Comparison of ENCODE assay signal across 25 cellular contexts in genomic region chrX:150203249-150203647, GRCh38.
DNase-seq lines count a peak whose midpoint lies in the region; ATAC-seq, FAIRE-seq and TF ChIP-seq lines count a peak whose summit lies in the region.
"Had no signal": no experiment of that assay in that cellular context is flagged by ENCODE, and none has a peak within 500 bp of the region (broad histone marks: within the 10 kb centered on the region; RNA-seq: fewer than 3 reads in every experiment).

No MANE protein-coding gene starts in this region.

- H3K4me1 ChIP-seq in ACC112 (ENCODE audit: control insufficient read depth, insufficient read depth, low read length, unreplicated experiment), result peaks cover 52% of the 10 kb centered on the region
- peaks cover 12% of the 10 kb centered on the region for H3K4me1 ChIP-seq in GM12878 (ENCODE audit: control insufficient read depth, insufficient read depth, low read length)
- H3K4me1 ChIP-seq in lower lobe of right lung, result no peaks in the 10 kb centered on the region
- H3K4me1 ChIP-seq: prostate gland had no signal

- POLR2A ChIA-PET in GM12878 (lab: Charles Lee), result no interaction called here

- TF ChIP-seq EP300 in GM12878 (IDR thresholded peaks at IDR 0.05; ENCODE audit: borderline replicate concordance in 1 of 2, control insufficient read depth in 1 of 2, low read depth in 2 of 2, low read length in 2 of 2), result peak in 1 of 2 experiments; percentile 47; a peak in 1 of 4 replicates

- H3K36me3 ChIP-seq in ACC112 (ENCODE audit: insufficient read depth, low read length) (no peaks in the 10 kb centered on the region), GM12878 (ENCODE audit: control insufficient read depth in 2 of 2, insufficient read depth in 2 of 2, low read length in 1 of 2) (no peaks in the 10 kb centered on the region), lower lobe of right lung (no peaks in the 10 kb centered on the region)
- H3K36me3 ChIP-seq: prostate gland, tibial nerve had no signal

- H3K4me3 ChIP-seq in ACC112 (ENCODE audit: low read depth, low read length), result no peak overlapping the region
- H3K4me3 ChIP-seq in GM12878, result no peak overlapping the region
- no peak overlapping the region for H3K4me3 ChIP-seq in lower lobe of right lung
- H3K4me3 ChIP-seq: prostate gland, tibial nerve had no signal

- H3K9me3 ChIP-seq in GM12878 (replicated peaks; ENCODE audit: control insufficient read depth, insufficient read depth, low read length) (no peaks in the 10 kb centered on the region), lower lobe of right lung (no peaks in the 10 kb centered on the region)
- H3K9me3 ChIP-seq: prostate gland, SK-N-SH, tibial nerve had no signal

- H3K9me3 Mint-ChIP-seq in HFFc6, result no peaks in the 10 kb centered on the region
- H3K9me3 Mint-ChIP-seq: activated naive CD4-positive, alpha-beta T cell treated with anti-CD3 and anti-CD28 coated beads, Interleukin-2, amount 50 U/mL, for 72 hours; central memory CD8-positive, alpha-beta T cell had no signal

- H3K36me3 Mint-ChIP-seq in HFFc6 (ENCODE audit: low read depth), result no peaks in the 10 kb centered on the region
- H3K36me3 Mint-ChIP-seq: activated naive CD4-positive, alpha-beta T cell treated with anti-CD3 and anti-CD28 coated beads, Interleukin-2, amount 50 U/mL, for 72 hours; immature natural killer cell; naive B cell had no signal

- no peak for TF ChIP-seq RAD21 in GM12878 (IDR thresholded peaks at IDR 0.05; ENCODE audit: insufficient read depth, low read depth, low read length)

- RAD21 ChIA-PET in GM12878 (lab: Charles Lee; ENCODE audit: unreplicated experiment), result interaction anchor here (1.4 kb wide), 1 partner anchor 10 kb away, joined by 4 read pairs; no protein-coding TSS in a partner anchor

- intact Hi-C loops in GM12878 (cut with micrococcal nuclease; ENCODE audit: unreplicated experiment), result loop anchor here (10.0 kb wide), 1 partner anchor 238 kb away; no protein-coding TSS in a partner anchor
- intact Hi-C loops in lower lobe of right lung (cut with DNase I), result no loop called here

- no peak for TF ChIP-seq POLR2A in GM12878 (IDR thresholded peaks at IDR 0.05; ENCODE audit: low read depth, low read length)

- FAIRE-seq in GM12878 (lab: Jason Lieb, UNC), result no peak
- FAIRE-seq: endometrium had no signal

- SMC1A ChIA-PET in GM12878 (lab: Charles Lee; ENCODE audit: uncharacterized antibody, unreplicated experiment), result no interaction called here

- CTCF ChIA-PET in GM12878 (lab: Yijun Ruan, JAX), result no interaction called here

- no peak overlapping the region for H3K4me3 Mint-ChIP-seq in HFFc6
- H3K4me3 Mint-ChIP-seq: central memory CD8-positive, alpha-beta T cell; immature natural killer cell; naive B cell had no signal

- BruUV-seq in GM12878 (replicated peaks; lab: Mats Ljungman, UMichigan), result no TSS peak

- H4K20me1 ChIP-seq in GM12878 (ENCODE audit: control insufficient read depth, insufficient read depth), result no peaks in the 10 kb centered on the region

- H3K4me1 Mint-ChIP-seq in HFFc6 (ENCODE audit: low read depth), result peaks cover 49% of the 10 kb centered on the region
- H3K4me1 Mint-ChIP-seq: central memory CD8-positive, alpha-beta T cell; immature natural killer cell had no signal

- H3K79me2 ChIP-seq in ACC112 (ENCODE audit: control insufficient read depth, insufficient read depth, low read length, unreplicated experiment), result no peaks in the 10 kb centered on the region
- no peaks in the 10 kb centered on the region for H3K79me2 ChIP-seq in GM12878 (ENCODE audit: control insufficient read depth, insufficient read depth, low read length)

- in situ Hi-C loops in GM12878 (cut with MboI) (no loop called here), GM13976 (cut with MboI; ENCODE audit: low sequenced_read_pairs, unreplicated experiment) (no loop called here)

- peak overlapping the region; percentile 73 for H3K27ac Mint-ChIP-seq in HFFc6
- H3K27ac Mint-ChIP-seq: activated naive CD4-positive, alpha-beta T cell treated with anti-CD3 and anti-CD28 coated beads, Interleukin-2, amount 50 U/mL, for 72 hours; immature natural killer cell; naive B cell had no signal

- no peaks in the 10 kb centered on the region for H3K27me3 ChIP-seq in ACC112 (ENCODE audit: insufficient read depth, low read length)
- no peaks in the 10 kb centered on the region for H3K27me3 ChIP-seq in GM12878 (replicated peaks in 1 of 2; ENCODE audit: control insufficient read depth in 2 of 2, insufficient read depth in 2 of 2, low read length in 1 of 2)
- no peaks in the 10 kb centered on the region for H3K27me3 ChIP-seq in lower lobe of right lung (ENCODE audit: low read depth)
- H3K27me3 ChIP-seq: tibial nerve had no signal

- peaks cover 2% of the 10 kb centered on the region; the same call in 1 of the 2 replicates for H3K27me3 Mint-ChIP-seq in HFFc6 (ENCODE audit: insufficient read depth)
- H3K27me3 Mint-ChIP-seq: central memory CD8-positive, alpha-beta T cell; naive B cell had no signal

- peak; percentile 61 for ATAC-seq in GM12878
- no peak for ATAC-seq in lower lobe of right lung
- ATAC-seq: activated naive CD4-positive, alpha-beta T cell treated with anti-CD3 and anti-CD28 coated beads, Interleukin-2, amount 50 U/mL, for 72 hours had no signal

- H2AFZ ChIP-seq in ACC112 (ENCODE audit: low read length, unreplicated experiment), result no peak overlapping the region
- H2AFZ ChIP-seq in GM12878 (ENCODE audit: control insufficient read depth, low read depth, low read length), result no peak overlapping the region

- H3K9ac ChIP-seq in GM12878 (ENCODE audit: control insufficient read depth, insufficient read depth, low read length), result no peak overlapping the region
- H3K9ac ChIP-seq: SK-N-SH had no signal

- 29% methylated on average over 2 of the region's 2 CpGs for WGBS in GM12878 (ENCODE audit: insufficient coverage, insufficient replicate concordance, low lambda C conversion rate, missing lambda C conversion rate)

- no peak overlapping the region for H3K4me2 ChIP-seq in GM12878 (ENCODE audit: control insufficient read depth, insufficient read depth)
- H3K4me2 ChIP-seq: SK-N-SH had no signal

- H3K27ac ChIP-seq in ACC112 (ENCODE audit: low read depth, low read length), result peak overlapping the region; percentile 87
- no peak overlapping the region for H3K27ac ChIP-seq in GM12878 (ENCODE audit: control insufficient read depth, insufficient read depth)
- peak overlapping the region; percentile 31 for H3K27ac ChIP-seq in lower lobe of right lung
- H3K27ac ChIP-seq: prostate gland, VCaP had no signal

- DNase-seq in HFFc6, result no peak
- peak; percentile 19 for DNase-seq in GM12878 (ENCODE audit: low read depth, low spot score)
- no peak for DNase-seq in lower lobe of right lung
- no peak for DNase-seq in T-helper 1 cell
- DNase-seq in Kasumi-1 (lab: John Stamatoyannopoulos, UW), result no peak
- no peak for DNase-seq in GM13976 (ENCODE audit: low spot score)
- DNase-seq in kidney tubule cell (ENCODE audit: low spot score), result no peak
- DNase-seq: activated CD4-positive, alpha-beta T cell treated with anti-CD3 and anti-CD28 coated beads for 4 hours; activated T-cell treated with anti-CD3 and anti-CD28 coated beads for 4 hours; aorta; COR-L47; DMS53; immature natural killer cell; naive B cell; NCI-H1105 treated with DMSO at 0.1 percent for 48 hours; NCI-H2081; NCI-H774; SK-N-SH had no signal

- TF ChIP-seq CTCF in HFFc6 (IDR thresholded peaks at IDR 0.05), result no peak
- no peak for TF ChIP-seq CTCF in GM12878 (IDR thresholded peaks at IDR 0.05 in 2 of 3, conservative IDR thresholded peaks at IDR 0.05 in 1 of 3; ENCODE audit: control insufficient read depth in 2 of 3, extremely low read depth in 1 of 3, insufficient read depth in 1 of 3, low read depth in 3 of 3, low read length in 3 of 3)
- no peak for TF ChIP-seq CTCF in lower lobe of right lung (IDR thresholded peaks at IDR 0.05)
- no peak for TF ChIP-seq CTCF in GM13976 (IDR thresholded peaks at IDR 0.05; ENCODE audit: borderline replicate concordance, control extremely low read depth, extremely low read depth, insufficient read depth, missing control alignments)

TF ChIP-seq in GM12878, 131 proteins besides CTCF, POLR2A, EP300 and RAD21:
- TF ChIP-seq IKZF2 (IDR thresholded peaks at IDR 0.05) (peak in 1 of 2 experiments; percentile 34; a peak in 1 of 4 replicates), RUNX3 (IDR thresholded peaks at IDR 0.05; ENCODE audit: low read length) (peak; percentile 63), RELB (IDR thresholded peaks at IDR 0.05; ENCODE audit: low read depth) (no peak), JUNB (IDR thresholded peaks at IDR 0.05) (peak; percentile 41; the same call in 1 of the 2 replicates), ETV6 (conservative IDR thresholded peaks at IDR 0.05 in 1 of 2, IDR thresholded peaks at IDR 0.05 in 1 of 2; ENCODE audit: borderline replicate concordance in 1 of 2, low read depth in 1 of 2) (peak in 1 of 2 experiments; percentile 60; a peak in 1 of 4 replicates), SPI1 (IDR thresholded peaks at IDR 0.05; ENCODE audit: borderline replicate concordance, insufficient read depth, low read depth, low read length) (peak; percentile 83; the same call in 1 of the 2 replicates), IRF4 (IDR thresholded peaks at IDR 0.05; ENCODE audit: low read depth, low read length) (0 out of 2 replicates have a peak, but pooled peaks have one; percentile 28), ELK1 (IDR thresholded peaks at IDR 0.05; ENCODE audit: low read depth, low read length) (no peak), MXI1 (IDR thresholded peaks at IDR 0.05; ENCODE audit: low read depth, low read length) (no peak)
